2 cellular contexts compared by ENCODE assay signal in the genomic region with DNA sequence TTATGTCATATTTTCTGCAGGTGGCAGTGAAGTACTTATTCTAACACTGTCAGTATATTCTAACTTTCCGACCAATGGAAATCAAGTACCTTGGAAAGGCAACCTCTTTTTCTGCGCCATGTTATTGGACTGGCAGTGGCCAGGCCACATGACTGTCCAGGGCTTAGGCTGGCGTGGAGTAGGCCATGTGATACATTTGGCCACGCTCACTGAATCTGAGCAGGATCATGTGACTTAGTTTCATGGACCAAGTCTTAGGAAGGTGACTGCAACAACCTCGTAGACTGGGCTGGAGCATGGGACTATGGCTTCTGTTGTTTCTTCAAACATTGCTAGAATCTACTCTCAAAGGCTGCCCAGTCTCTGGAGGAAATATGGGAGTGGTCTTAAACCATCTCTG.
TF ChIP-seq lines count a peak whose summit lies in the region.

No MANE protein-coding gene starts in this region.

TF ChIP-seq in IMR-90, 13 proteins besides CTCF, POLR2A, EP300 and RAD21:
- TF ChIP-seq USF2 (IDR thresholded peaks at IDR 0.05; ENCODE audit: low read depth, low read length) (0 out of 2 replicates have a peak, but pooled peaks have one; percentile 7), CEBPB (IDR thresholded peaks at IDR 0.05; ENCODE audit: low read depth, low read length) (no peak)
TF ChIP-seq in IMR-90: peak in this region for 1.

TF ChIP-seq in K562, 482 proteins besides CTCF, POLR2A, EP300 and RAD21:
- TF ChIP-seq TFE3 (CRISPR knock-in tag; IDR thresholded peaks at IDR 0.05): peak; percentile 86
- TF ChIP-seq USF1 (CRISPR knock-in tag; IDR thresholded peaks at IDR 0.05): peak; percentile 12; the same call in 1 of the 2 replicates
- no peak for TF ChIP-seq HMBOX1 (IDR thresholded peaks at IDR 0.05)
- no peak for TF ChIP-seq CBX1 (IDR thresholded peaks at IDR 0.05; ENCODE audit: low read depth)
- TF ChIP-seq RAD51 (IDR thresholded peaks at IDR 0.05; ENCODE audit: borderline replicate concordance, low read depth): peak; percentile 38; the same call in 1 of the 2 replicates
- no peak for TF ChIP-seq TAF1 (IDR thresholded peaks at IDR 0.05; ENCODE audit: control insufficient read depth, extremely low read depth, insufficient read depth, low read length, severe bottlenecking)
